ENCODE assay signal across 8 cellular contexts in the genomic region with DNA sequence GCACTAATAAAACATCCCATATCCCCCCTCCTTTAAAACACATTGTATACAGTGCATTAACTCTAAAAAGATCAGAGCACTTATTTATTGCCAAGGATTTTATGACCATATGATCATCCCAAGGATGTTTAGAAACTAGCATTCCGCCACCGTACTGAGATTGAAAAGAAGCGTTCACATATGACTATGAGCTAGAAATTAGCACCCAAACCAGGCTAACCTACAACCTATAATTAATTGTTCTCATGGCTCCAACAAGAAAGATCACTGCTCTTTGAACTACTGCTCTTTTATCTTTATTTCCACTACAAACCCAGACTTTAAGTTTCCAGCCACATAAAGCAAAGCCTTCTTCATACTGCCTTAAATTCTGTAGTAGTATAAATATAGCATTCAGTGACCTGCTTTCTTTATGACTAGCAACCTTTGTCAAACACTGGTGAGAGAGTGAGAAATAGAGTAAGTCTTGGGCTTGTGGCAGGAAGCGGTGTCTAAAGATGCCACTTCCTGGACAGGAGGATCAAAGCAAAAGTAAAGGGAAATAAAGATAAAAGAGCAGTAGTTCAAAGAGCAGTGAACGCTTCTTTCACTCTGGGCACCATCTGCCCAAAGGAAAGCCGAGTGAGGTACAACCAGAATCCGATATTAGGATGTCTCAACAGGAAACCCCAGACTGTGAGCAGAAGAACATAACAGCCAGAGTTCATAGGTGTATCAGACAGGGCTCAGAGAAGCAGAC.
DNase-seq lines count a peak whose midpoint lies in the region; ATAC-seq and TF ChIP-seq lines count a peak whose summit lies in the region.

No MANE protein-coding gene starts in this region.

- H3K9me3 ChIP-seq in prostate gland = no peaks in the 10 kb centered on the region

- peak overlapping the region; percentile 59 to 71 for H3K27ac Mint-ChIP-seq in T-cell
- H3K27ac Mint-ChIP-seq in central memory CD8-positive, alpha-beta T cell (ENCODE audit: low read depth) = peak overlapping the region; percentile 78

- TF ChIP-seq CTCF in prostate gland (IDR thresholded peaks at IDR 0.05) = no peak

- ATAC-seq in GM18519 (IDR thresholded peaks at IDR 0.05; ENCODE audit: low FRiP score, unreplicated experiment) (peak; percentile 87), HG02943 (IDR thresholded peaks at IDR 0.05; ENCODE audit: low read depth, unreplicated experiment) (peak; percentile 93), T-cell (replicated peaks in 1 of 4) (peak; percentile 89 to 93 (median 92))
- ATAC-seq in central memory CD8-positive, alpha-beta T cell (replicated peaks; ENCODE audit: extremely low read depth, poor library complexity, severe bottlenecking) = peak; percentile 93

- H3K36me3 ChIP-seq in prostate gland = no peaks in the 10 kb centered on the region

- H3K4me3 ChIP-seq in prostate gland = no peak overlapping the region

- 69% methylated on average over 7 of the region's 7 CpGs for WGBS in prostate gland

- H3K4me3 Mint-ChIP-seq in T-cell = peak overlapping the region in 2 of 3 donors; percentile 7 to 45
- peak overlapping the region; percentile 33 for H3K4me3 Mint-ChIP-seq in central memory CD8-positive, alpha-beta T cell

- peaks cover 0 to 19% (median 7%) of the 10 kb centered on the region in 3 donors for H3K9me3 Mint-ChIP-seq in T-cell
- H3K9me3 Mint-ChIP-seq in central memory CD8-positive, alpha-beta T cell = peaks cover 14% of the 10 kb centered on the region

- intact Hi-C loops in prostate gland (cut with DNase I) = no loop called here

- no peak for TF ChIP-seq POLR2A in prostate gland (IDR thresholded peaks at IDR 0.05)

- H3K27ac ChIP-seq in prostate gland = no peak overlapping the region

- H3K4me1 ChIP-seq in prostate gland (replicated peaks) = no peaks in the 10 kb centered on the region

- CTCF ChIA-PET in T-cell (lab: Charles Lee) = no interaction called here

- POLR2A ChIA-PET in T-cell (lab: Charles Lee) = no interaction called here

- peaks cover under 1 to 4% of the 10 kb centered on the region in 2 donors for H3K27me3 Mint-ChIP-seq in T-cell
- H3K27me3 Mint-ChIP-seq in central memory CD8-positive, alpha-beta T cell = no peaks in the 10 kb centered on the region

- peaks cover 46 to 49% (median 47%) of the 10 kb centered on the region in 3 donors for H3K4me1 Mint-ChIP-seq in T-cell
- H3K4me1 Mint-ChIP-seq in central memory CD8-positive, alpha-beta T cell = peaks cover 46% of the 10 kb centered on the region

- DNase-seq in T-cell (peak; percentile 24 to 85 (median 64)), NCI-H1417 treated with DMSO at 0.1 percent for 48 hours (lab: John Stamatoyannopoulos, UW) (no peak), prostate gland (ENCODE audit: low spot score) (no peak), midbrain (lab: John Stamatoyannopoulos, UW) (no peak)
- peak; percentile 21 to 73 for DNase-seq in central memory CD8-positive, alpha-beta T cell (ENCODE audit: low spot score in 2 of 2)
- peak; percentile 46 for DNase-seq in stimulated activated naive CD4-positive, alpha-beta T cell treated with Interleukin-2 at 50 U/mL for 16 hours (lab: John Stamatoyannopoulos, UW)

- no peaks in the 10 kb centered on the region for H3K36me3 Mint-ChIP-seq in T-cell
- H3K36me3 Mint-ChIP-seq in central memory CD8-positive, alpha-beta T cell (ENCODE audit: insufficient read depth) = peaks cover 3% of the 10 kb centered on the region

- H3K27me3 ChIP-seq in prostate gland (replicated peaks; ENCODE audit: insufficient read depth) = no peaks in the 10 kb centered on the region

Comparison
In these comparisons a context has a peak if more than half of its experiments do, and no peak if none do; other contexts are left out.
1. DNase-seq: peak in T-cell (34 of 34), central memory CD8-positive, alpha-beta T cell (2 of 2) and stimulated activated naive CD4-positive, alpha-beta T cell treated with Interleukin-2 at 50 U/mL for 16 hours (single experiment); none in NCI-H1417 treated with DMSO at 0.1 percent for 48 hours (single experiment), prostate gland (single experiment) and midbrain (single experiment).
2. Peak in every context shown above with its lines, with median percentiles within 50 percentile points of each other: ATAC-seq.